In genomic region chr2:234787114-234787513, GRCh38 we compare ENCODE assay signal across 27 cellular contexts.
"Had no signal": no experiment of that assay in that cellular context is flagged by ENCODE, and none has a peak within 500 bp of the region (broad histone marks: within the 10 kb centered on the region; RNA-seq: fewer than 3 reads in every experiment).

No MANE protein-coding gene starts in this region.

- FAIRE-seq: colon, endometrium, endothelial cell of umbilical vein, frontal cortex had no signal

- H3K36me3 ChIP-seq: colonic mucosa, esophagus muscularis mucosa, esophagus squamous epithelium, gastrocnemius medialis, gastroesophageal sphincter, heart left ventricle, heart right ventricle had no signal

- ATAC-seq: effector memory CD8-positive, alpha-beta T cell; esophagus mucosa; foreskin keratinocyte; gastrocnemius medialis; gastroesophageal sphincter; heart left ventricle; heart right ventricle had no signal

- H3K4me1 ChIP-seq: colonic mucosa, esophagus muscularis mucosa, esophagus squamous epithelium, foreskin keratinocyte, gastrocnemius medialis, gastroesophageal sphincter, heart left ventricle, heart right ventricle had no signal

- H3K4me3 ChIP-seq: colonic mucosa, coronary artery, dorsolateral prefrontal cortex, esophagus muscularis mucosa, esophagus squamous epithelium, gastrocnemius medialis, gastroesophageal sphincter, heart left ventricle, heart right ventricle had no signal

- H3K27me3 ChIP-seq: colonic mucosa, gastrocnemius medialis, gastroesophageal sphincter, heart left ventricle, heart right ventricle had no signal

- DNase-seq: colonic mucosa; cortex of kidney; dermis blood vessel endothelial cell; dorsolateral prefrontal cortex; effector CD4-positive, alpha-beta T cell; effector CD8-positive, alpha-beta T cell; effector memory CD4-positive, alpha-beta T cell; effector memory CD8-positive, alpha-beta T cell; endodermal cell; erythroblast; esophagus squamous epithelium; foreskin keratinocyte; foreskin melanocyte; gastrocnemius medialis; glutamatergic neuron; head of caudate nucleus; heart left ventricle; heart right ventricle had no signal

- H3K27ac ChIP-seq: colonic mucosa, coronary artery, dorsolateral prefrontal cortex, epithelial cell of prostate, esophagus muscularis mucosa, esophagus squamous epithelium, foreskin keratinocyte, gastrocnemius medialis, gastroesophageal sphincter, heart left ventricle, heart right ventricle had no signal

- H3K9me3 ChIP-seq: colonic mucosa had no signal
